Comparison of ENCODE assay signal across 1 cellular context in genomic region chr11:123362941-123363340, GRCh38.
TF ChIP-seq lines count a peak whose summit lies in the region.

No MANE protein-coding gene starts in this region.

TF ChIP-seq in GM12878, 131 proteins besides CTCF, POLR2A, EP300 and RAD21 (continued from another document):
- TF ChIP-seq WRNIP1 (IDR thresholded peaks at IDR 0.05; ENCODE audit: borderline replicate concordance, low read depth, low read length): no peak
- TF ChIP-seq RCOR1 (conservative IDR thresholded peaks at IDR 0.05; ENCODE audit: low read depth, low read length): no peak
- TF ChIP-seq ETV6 (conservative IDR thresholded peaks at IDR 0.05 in 1 of 2, IDR thresholded peaks at IDR 0.05 in 1 of 2; ENCODE audit: borderline replicate concordance in 1 of 2, low read depth in 1 of 2): no peak
- no peak for TF ChIP-seq BMI1 (IDR thresholded peaks at IDR 0.05; ENCODE audit: borderline replicate concordance)
- no peak for TF ChIP-seq ZZZ3 (IDR thresholded peaks at IDR 0.05; ENCODE audit: control insufficient read depth, insufficient read length, low read depth)
- TF ChIP-seq, protein P1, sequence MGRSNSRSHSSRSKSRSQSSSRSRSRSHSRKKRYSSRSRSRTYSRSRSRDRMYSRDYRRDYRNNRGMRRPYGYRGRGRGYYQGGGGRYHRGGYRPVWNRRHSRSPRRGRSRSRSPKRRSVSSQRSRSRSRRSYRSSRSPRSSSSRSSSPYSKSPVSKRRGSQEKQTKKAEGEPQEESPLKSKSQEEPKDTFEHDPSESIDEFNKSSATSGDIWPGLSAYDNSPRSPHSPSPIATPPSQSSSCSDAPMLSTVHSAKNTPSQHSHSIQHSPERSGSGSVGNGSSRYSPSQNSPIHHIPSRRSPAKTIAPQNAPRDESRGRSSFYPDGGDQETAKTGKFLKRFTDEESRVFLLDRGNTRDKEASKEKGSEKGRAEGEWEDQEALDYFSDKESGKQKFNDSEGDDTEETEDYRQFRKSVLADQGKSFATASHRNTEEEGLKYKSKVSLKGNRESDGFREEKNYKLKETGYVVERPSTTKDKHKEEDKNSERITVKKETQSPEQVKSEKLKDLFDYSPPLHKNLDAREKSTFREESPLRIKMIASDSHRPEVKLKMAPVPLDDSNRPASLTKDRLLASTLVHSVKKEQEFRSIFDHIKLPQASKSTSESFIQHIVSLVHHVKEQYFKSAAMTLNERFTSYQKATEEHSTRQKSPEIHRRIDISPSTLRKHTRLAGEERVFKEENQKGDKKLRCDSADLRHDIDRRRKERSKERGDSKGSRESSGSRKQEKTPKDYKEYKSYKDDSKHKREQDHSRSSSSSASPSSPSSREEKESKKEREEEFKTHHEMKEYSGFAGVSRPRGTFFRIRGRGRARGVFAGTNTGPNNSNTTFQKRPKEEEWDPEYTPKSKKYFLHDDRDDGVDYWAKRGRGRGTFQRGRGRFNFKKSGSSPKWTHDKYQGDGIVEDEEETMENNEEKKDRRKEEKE (IDR thresholded peaks at IDR 0.05): no peak
- no peak for TF ChIP-seq MYC (IDR thresholded peaks at IDR 0.05; ENCODE audit: insufficient read depth, insufficient read length, insufficient replicate concordance, low read length, severe bottlenecking)
- TF ChIP-seq, protein P2, sequence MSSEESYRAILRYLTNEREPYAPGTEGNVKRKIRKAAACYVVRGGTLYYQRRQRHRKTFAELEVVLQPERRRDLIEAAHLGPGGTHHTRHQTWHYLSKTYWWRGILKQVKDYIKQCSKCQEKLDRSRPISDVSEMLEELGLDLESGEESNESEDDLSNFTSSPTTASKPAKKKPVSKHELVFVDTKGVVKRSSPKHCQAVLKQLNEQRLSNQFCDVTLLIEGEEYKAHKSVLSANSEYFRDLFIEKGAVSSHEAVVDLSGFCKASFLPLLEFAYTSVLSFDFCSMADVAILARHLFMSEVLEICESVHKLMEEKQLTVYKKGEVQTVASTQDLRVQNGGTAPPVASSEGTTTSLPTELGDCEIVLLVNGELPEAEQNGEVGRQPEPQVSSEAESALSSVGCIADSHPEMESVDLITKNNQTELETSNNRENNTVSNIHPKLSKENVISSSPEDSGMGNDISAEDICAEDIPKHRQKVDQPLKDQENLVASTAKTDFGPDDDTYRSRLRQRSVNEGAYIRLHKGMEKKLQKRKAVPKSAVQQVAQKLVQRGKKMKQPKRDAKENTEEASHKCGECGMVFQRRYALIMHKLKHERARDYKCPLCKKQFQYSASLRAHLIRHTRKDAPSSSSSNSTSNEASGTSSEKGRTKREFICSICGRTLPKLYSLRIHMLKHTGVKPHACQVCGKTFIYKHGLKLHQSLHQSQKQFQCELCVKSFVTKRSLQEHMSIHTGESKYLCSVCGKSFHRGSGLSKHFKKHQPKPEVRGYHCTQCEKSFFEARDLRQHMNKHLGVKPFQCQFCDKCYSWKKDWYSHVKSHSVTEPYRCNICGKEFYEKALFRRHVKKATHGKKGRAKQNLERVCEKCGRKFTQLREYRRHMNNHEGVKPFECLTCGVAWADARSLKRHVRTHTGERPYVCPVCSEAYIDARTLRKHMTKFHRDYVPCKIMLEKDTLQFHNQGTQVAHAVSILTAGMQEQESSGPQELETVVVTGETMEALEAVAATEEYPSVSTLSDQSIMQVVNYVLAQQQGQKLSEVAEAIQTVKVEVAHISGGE (CRISPR knock-in tag; IDR thresholded peaks at IDR 0.05): no peak
- peak; percentile 65; the same call in 1 of the 2 replicates for TF ChIP-seq HDGF (IDR thresholded peaks at IDR 0.05)
- TF ChIP-seq BCL11A (IDR thresholded peaks at IDR 0.05; ENCODE audit: low read depth, low read length): no peak
- TF ChIP-seq SMAD1 (IDR thresholded peaks at IDR 0.05; ENCODE audit: low read depth, partially characterized antibody): no peak
- TF ChIP-seq CBX5 (IDR thresholded peaks at IDR 0.05; ENCODE audit: low read depth): no peak
- no peak for TF ChIP-seq NR2C2 (IDR thresholded peaks at IDR 0.05; ENCODE audit: borderline replicate concordance, control insufficient read depth, insufficient read length, low read depth)
- TF ChIP-seq ZNF592 (IDR thresholded peaks at IDR 0.05): no peak
- TF ChIP-seq RELB (IDR thresholded peaks at IDR 0.05; ENCODE audit: low read depth): 0 out of 2 replicates have a peak, but pooled peaks have one; percentile 17
- no peak for TF ChIP-seq GABPA (IDR thresholded peaks at IDR 0.05; ENCODE audit: low read depth)
- TF ChIP-seq HCFC1 (IDR thresholded peaks at IDR 0.05; ENCODE audit: low read length): no peak
- TF ChIP-seq ZNF622 (IDR thresholded peaks at IDR 0.05): no peak
- TF ChIP-seq ELK1 (IDR thresholded peaks at IDR 0.05; ENCODE audit: low read depth, low read length): no peak
- no peak for TF ChIP-seq RUNX3 (IDR thresholded peaks at IDR 0.05; ENCODE audit: low read length)
- TF ChIP-seq CREM (IDR thresholded peaks at IDR 0.05; ENCODE audit: low read depth): no peak
- no peak for TF ChIP-seq FOXK2 (IDR thresholded peaks at IDR 0.05)
- no peak for TF ChIP-seq CHD2 (IDR thresholded peaks at IDR 0.05; ENCODE audit: borderline replicate concordance, low read depth, low read length)
- no peak for TF ChIP-seq DPF2 (IDR thresholded peaks at IDR 0.05)
- TF ChIP-seq IRF4 (IDR thresholded peaks at IDR 0.05; ENCODE audit: low read depth, low read length): no peak
- TF ChIP-seq CBFB (IDR thresholded peaks at IDR 0.05; ENCODE audit: low read depth): no peak
- TF ChIP-seq JUNB (IDR thresholded peaks at IDR 0.05): no peak
- TF ChIP-seq SUPT20H (IDR thresholded peaks at IDR 0.05; ENCODE audit: borderline replicate concordance, control insufficient read depth, low read depth, low read length): no peak
TF ChIP-seq in GM12878: peak in this region for 4.
